Comparison of ENCODE assay signal across 1 cellular context in genomic region chr6:142146828-142147662, GRCh38.
TF ChIP-seq lines count a peak whose summit lies in the region.

Gene NMBR (minus strand): TSS chr6:142147122. CDS start chr6:142088658, 58,464 bp downstream.
Gene VTA1 (plus strand): TSS chr6:142147263. CDS start chr6:142147288, 25 bp downstream.

TF ChIP-seq in IMR-90, 13 proteins besides CTCF, POLR2A, EP300 and RAD21 (continued from another document):
- TF ChIP-seq ELK1 (IDR thresholded peaks at IDR 0.05; ENCODE audit: borderline replicate concordance, low read depth, low read length) (no peak), SMC3 (IDR thresholded peaks at IDR 0.05; ENCODE audit: low read depth, low read length) (peak; percentile 89), USF2 (IDR thresholded peaks at IDR 0.05; ENCODE audit: low read depth, low read length) (no peak), MXI1 (IDR thresholded peaks at IDR 0.05; ENCODE audit: borderline replicate concordance, low read depth, low read length) (peak; percentile 96), RCOR1 (IDR thresholded peaks at IDR 0.05; ENCODE audit: insufficient replicate concordance, low read length) (no peak), NFE2L2 (IDR thresholded peaks at IDR 0.05; ENCODE audit: low read depth, low read length) (no peak), CEBPB (IDR thresholded peaks at IDR 0.05; ENCODE audit: low read depth, low read length) (no peak)
TF ChIP-seq in IMR-90: peak in this region for 5.
